In the genomic region with DNA sequence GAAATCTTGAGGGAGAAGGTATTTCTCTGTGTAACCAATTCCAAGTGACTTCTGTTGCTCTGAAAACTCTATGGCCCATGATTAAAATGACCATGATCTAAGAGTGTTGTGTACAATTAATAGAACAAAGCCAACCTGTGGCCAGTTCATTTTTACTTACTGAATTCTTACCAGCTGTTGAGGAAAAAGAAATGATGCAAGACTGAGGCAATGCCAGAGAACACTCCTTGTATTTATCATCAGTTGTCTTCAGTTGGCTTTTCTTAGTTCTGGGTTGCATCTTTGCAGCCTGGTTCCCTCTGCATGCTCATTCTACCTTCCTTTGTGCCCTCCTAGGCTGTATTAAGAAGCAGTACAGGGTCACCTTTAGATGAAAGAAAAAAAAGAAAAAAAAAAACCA, we compare ENCODE assay signal across 1 cellular context.
TF ChIP-seq lines count a peak whose summit lies in the region.

No MANE protein-coding gene starts in this region.

TF ChIP-seq in WTC11, 78 proteins besides CTCF, POLR2A, EP300 and RAD21 (continued from another document):
- TF ChIP-seq, protein P1, sequence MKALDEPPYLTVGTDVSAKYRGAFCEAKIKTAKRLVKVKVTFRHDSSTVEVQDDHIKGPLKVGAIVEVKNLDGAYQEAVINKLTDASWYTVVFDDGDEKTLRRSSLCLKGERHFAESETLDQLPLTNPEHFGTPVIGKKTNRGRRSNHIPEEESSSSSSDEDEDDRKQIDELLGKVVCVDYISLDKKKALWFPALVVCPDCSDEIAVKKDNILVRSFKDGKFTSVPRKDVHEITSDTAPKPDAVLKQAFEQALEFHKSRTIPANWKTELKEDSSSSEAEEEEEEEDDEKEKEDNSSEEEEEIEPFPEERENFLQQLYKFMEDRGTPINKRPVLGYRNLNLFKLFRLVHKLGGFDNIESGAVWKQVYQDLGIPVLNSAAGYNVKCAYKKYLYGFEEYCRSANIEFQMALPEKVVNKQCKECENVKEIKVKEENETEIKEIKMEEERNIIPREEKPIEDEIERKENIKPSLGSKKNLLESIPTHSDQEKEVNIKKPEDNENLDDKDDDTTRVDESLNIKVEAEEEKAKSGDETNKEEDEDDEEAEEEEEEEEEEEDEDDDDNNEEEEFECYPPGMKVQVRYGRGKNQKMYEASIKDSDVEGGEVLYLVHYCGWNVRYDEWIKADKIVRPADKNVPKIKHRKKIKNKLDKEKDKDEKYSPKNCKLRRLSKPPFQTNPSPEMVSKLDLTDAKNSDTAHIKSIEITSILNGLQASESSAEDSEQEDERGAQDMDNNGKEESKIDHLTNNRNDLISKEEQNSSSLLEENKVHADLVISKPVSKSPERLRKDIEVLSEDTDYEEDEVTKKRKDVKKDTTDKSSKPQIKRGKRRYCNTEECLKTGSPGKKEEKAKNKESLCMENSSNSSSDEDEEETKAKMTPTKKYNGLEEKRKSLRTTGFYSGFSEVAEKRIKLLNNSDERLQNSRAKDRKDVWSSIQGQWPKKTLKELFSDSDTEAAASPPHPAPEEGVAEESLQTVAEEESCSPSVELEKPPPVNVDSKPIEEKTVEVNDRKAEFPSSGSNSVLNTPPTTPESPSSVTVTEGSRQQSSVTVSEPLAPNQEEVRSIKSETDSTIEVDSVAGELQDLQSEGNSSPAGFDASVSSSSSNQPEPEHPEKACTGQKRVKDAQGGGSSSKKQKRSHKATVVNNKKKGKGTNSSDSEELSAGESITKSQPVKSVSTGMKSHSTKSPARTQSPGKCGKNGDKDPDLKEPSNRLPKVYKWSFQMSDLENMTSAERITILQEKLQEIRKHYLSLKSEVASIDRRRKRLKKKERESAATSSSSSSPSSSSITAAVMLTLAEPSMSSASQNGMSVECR (CRISPR knock-in tag; IDR thresholded peaks at IDR 0.05; ENCODE audit: borderline replicate concordance): no peak
- TF ChIP-seq, protein P2, sequence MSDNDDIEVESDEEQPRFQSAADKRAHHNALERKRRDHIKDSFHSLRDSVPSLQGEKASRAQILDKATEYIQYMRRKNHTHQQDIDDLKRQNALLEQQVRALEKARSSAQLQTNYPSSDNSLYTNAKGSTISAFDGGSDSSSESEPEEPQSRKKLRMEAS (CRISPR knock-in tag; IDR thresholded peaks at IDR 0.05): no peak
- TF ChIP-seq, protein P3, sequence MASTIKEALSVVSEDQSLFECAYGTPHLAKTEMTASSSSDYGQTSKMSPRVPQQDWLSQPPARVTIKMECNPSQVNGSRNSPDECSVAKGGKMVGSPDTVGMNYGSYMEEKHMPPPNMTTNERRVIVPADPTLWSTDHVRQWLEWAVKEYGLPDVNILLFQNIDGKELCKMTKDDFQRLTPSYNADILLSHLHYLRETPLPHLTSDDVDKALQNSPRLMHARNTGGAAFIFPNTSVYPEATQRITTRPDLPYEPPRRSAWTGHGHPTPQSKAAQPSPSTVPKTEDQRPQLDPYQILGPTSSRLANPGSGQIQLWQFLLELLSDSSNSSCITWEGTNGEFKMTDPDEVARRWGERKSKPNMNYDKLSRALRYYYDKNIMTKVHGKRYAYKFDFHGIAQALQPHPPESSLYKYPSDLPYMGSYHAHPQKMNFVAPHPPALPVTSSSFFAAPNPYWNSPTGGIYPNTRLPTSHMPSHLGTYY (CRISPR knock-in tag; IDR thresholded peaks at IDR 0.05): no peak
- TF ChIP-seq, protein P4, sequence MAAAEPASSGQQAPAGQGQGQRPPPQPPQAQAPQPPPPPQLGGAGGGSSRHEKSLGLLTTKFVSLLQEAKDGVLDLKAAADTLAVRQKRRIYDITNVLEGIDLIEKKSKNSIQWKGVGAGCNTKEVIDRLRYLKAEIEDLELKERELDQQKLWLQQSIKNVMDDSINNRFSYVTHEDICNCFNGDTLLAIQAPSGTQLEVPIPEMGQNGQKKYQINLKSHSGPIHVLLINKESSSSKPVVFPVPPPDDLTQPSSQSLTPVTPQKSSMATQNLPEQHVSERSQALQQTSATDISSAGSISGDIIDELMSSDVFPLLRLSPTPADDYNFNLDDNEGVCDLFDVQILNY (CRISPR knock-in tag; IDR thresholded peaks at IDR 0.05): no peak
- TF ChIP-seq ZNF396 (CRISPR knock-in tag; IDR thresholded peaks at IDR 0.05; ENCODE audit: borderline replicate concordance) (no peak), ZNF138 (CRISPR knock-in tag; conservative IDR thresholded peaks at IDR 0.05) (no peak)
- TF ChIP-seq, protein P5, sequence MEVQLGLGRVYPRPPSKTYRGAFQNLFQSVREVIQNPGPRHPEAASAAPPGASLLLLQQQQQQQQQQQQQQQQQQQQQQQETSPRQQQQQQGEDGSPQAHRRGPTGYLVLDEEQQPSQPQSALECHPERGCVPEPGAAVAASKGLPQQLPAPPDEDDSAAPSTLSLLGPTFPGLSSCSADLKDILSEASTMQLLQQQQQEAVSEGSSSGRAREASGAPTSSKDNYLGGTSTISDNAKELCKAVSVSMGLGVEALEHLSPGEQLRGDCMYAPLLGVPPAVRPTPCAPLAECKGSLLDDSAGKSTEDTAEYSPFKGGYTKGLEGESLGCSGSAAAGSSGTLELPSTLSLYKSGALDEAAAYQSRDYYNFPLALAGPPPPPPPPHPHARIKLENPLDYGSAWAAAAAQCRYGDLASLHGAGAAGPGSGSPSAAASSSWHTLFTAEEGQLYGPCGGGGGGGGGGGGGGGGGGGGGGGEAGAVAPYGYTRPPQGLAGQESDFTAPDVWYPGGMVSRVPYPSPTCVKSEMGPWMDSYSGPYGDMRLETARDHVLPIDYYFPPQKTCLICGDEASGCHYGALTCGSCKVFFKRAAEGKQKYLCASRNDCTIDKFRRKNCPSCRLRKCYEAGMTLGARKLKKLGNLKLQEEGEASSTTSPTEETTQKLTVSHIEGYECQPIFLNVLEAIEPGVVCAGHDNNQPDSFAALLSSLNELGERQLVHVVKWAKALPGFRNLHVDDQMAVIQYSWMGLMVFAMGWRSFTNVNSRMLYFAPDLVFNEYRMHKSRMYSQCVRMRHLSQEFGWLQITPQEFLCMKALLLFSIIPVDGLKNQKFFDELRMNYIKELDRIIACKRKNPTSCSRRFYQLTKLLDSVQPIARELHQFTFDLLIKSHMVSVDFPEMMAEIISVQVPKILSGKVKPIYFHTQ (CRISPR knock-in tag; IDR thresholded peaks at IDR 0.05): no peak
TF ChIP-seq in WTC11: peak in this region for 0.
